ENCODE assay signal across 1 cellular context in genomic region chr2:233828546-233829192, GRCh38.
TF ChIP-seq lines count a peak whose summit lies in the region.

No MANE protein-coding gene starts in this region.

TF ChIP-seq in WTC11, 78 proteins besides CTCF, POLR2A, EP300 and RAD21 (continued from another document):
- TF ChIP-seq, protein P1, sequence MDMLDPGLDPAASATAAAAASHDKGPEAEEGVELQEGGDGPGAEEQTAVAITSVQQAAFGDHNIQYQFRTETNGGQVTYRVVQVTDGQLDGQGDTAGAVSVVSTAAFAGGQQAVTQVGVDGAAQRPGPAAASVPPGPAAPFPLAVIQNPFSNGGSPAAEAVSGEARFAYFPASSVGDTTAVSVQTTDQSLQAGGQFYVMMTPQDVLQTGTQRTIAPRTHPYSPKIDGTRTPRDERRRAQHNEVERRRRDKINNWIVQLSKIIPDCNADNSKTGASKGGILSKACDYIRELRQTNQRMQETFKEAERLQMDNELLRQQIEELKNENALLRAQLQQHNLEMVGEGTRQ (CRISPR knock-in tag; IDR thresholded peaks at IDR 0.05): no peak
- TF ChIP-seq FOXP1 (CRISPR knock-in tag; IDR thresholded peaks at IDR 0.05; ENCODE audit: borderline replicate concordance) (no peak), ATF2 (CRISPR knock-in tag; IDR thresholded peaks at IDR 0.05; ENCODE audit: borderline replicate concordance, low read depth) (no peak), TP53 (CRISPR knock-in tag; IDR thresholded peaks at IDR 0.05) (no peak)
- TF ChIP-seq, protein P2, sequence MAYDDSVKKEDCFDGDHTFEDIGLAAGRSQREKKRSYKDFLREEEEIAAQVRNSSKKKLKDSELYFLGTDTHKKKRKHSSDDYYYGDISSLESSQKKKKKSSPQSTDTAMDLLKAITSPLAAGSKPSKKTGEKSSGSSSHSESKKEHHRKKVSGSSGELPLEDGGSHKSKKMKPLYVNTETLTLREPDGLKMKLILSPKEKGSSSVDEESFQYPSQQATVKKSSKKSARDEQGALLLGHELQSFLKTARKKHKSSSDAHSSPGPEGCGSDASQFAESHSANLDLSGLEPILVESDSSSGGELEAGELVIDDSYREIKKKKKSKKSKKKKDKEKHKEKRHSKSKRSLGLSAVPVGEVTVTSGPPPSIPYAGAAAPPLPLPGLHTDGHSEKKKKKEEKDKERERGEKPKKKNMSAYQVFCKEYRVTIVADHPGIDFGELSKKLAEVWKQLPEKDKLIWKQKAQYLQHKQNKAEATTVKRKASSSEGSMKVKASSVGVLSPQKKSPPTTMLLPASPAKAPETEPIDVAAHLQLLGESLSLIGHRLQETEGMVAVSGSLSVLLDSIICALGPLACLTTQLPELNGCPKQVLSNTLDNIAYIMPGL (CRISPR knock-in tag; IDR thresholded peaks at IDR 0.05): no peak
TF ChIP-seq in WTC11: peak in this region for 0.
